ENCODE assay signal across 8 cellular contexts in the genomic region with DNA sequence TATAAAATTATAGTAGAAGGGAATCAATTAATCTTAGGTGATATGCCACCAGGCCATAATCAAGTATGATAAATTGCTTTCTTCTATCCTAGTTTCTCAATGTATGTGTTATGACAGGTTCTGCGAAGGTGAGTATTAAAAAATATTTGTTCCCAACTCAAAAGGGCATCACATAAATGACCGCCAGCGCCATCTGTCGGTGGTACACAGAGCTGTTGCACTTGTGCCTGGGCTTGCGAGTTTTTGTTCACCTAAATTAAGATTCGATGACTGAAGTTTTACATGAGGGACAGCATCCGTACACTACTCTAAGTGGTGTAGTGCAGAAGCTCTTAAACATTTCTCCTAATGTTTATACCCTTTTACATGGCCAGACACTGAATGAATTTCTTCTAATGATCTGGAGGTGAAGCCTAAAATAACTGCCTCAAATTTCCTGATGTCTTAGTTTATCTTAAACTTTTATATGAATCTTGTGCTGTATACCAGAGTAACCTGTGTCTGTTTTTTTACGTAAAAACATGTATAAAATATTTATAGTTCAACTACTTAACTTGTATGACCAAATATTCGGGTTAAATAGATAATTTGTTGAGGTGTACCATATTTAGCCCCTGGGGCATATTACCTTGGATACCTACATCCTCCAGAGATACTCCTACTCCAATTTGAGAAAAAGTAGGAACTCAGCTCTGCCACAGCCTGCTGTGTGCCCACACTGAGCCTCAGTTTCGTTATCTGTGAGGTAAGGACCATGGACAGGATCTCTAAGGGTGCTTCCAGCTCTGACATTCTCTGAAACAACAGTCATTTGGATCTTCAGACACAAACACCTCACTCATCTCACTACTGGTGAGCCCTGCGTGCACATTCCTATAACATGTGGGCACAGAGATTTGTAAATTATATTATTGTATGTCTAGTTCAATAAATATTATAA.
A peak's percentile ranks its signal among the peaks of the same experiment; 100 is the strongest.
DNase-seq lines count a peak whose midpoint lies in the region; ATAC-seq and TF ChIP-seq lines count a peak whose summit lies in the region.

No MANE protein-coding gene starts in this region.

- POLR2A ChIA-PET in A673 (lab: Charles Lee; ENCODE audit: low non-redundant PET), result no interaction called here
- POLR2A ChIA-PET in activated naive CD8-positive, alpha-beta T cell treated with anti-CD3 and anti-CD28 coated beads, Interleukin-2, amount 10 ng/mL, durations not matched to agents 7 days and 5 days (lab: Charles Lee), result no interaction called here
- POLR2A ChIA-PET in naive thymus-derived CD8-positive, alpha-beta T cell (lab: Charles Lee), result no interaction called here

- peak; percentile 71 for TF ChIP-seq CTCF in A673 (conservative IDR thresholded peaks at IDR 0.05; ENCODE audit: low read depth, low read length)

- H3K9me3 ChIP-seq in A673 (ENCODE audit: low read depth, low read length, poor library complexity, severe bottlenecking), result no peaks in the 10 kb centered on the region
- H3K9me3 ChIP-seq in right cardiac atrium (ENCODE audit: control insufficient read depth, low read length), result no peaks in the 10 kb centered on the region

- H3K4me1 Mint-ChIP-seq in activated naive CD8-positive, alpha-beta T cell treated with anti-CD3 and anti-CD28 coated beads, Interleukin-2, amount 10 ng/mL, durations not matched to agents 7 days and 5 days, result no peaks in the 10 kb centered on the region
- H3K4me1 Mint-ChIP-seq in naive thymus-derived CD8-positive, alpha-beta T cell, result no peaks in the 10 kb centered on the region

- peaks cover 7% of the 10 kb centered on the region for H3K4me1 ChIP-seq in A673 (ENCODE audit: insufficient read depth, low read length, poor library complexity, severe bottlenecking)
- H3K4me1 ChIP-seq in right cardiac atrium (ENCODE audit: control insufficient read depth, insufficient read depth, low read length), result no peaks in the 10 kb centered on the region

- intact Hi-C loops in A673 (cut with micrococcal nuclease; ENCODE audit: unreplicated experiment), result loop anchor here (10.0 kb wide), 1 partner anchor 238 kb away; no protein-coding TSS in a partner anchor
- intact Hi-C loops in right cardiac atrium (cut with DNase I), result loop anchor here in 1 of 4 donors (10.0 kb wide), 1 partner anchor 228 kb away; no protein-coding TSS in a partner anchor

- H3K27ac ChIP-seq in A673 (ENCODE audit: low read depth, low read length, poor library complexity, severe bottlenecking) (no peak overlapping the region), right cardiac atrium (ENCODE audit: low read length) (no peak overlapping the region)

- H3K4me3 ChIP-seq in A673 (ENCODE audit: low read depth, low read length, poor library complexity, severe bottlenecking) (no peak overlapping the region), right cardiac atrium (ENCODE audit: low read length) (no peak overlapping the region)

- no peak overlapping the region for H3K27ac Mint-ChIP-seq in activated naive CD8-positive, alpha-beta T cell treated with anti-CD3 and anti-CD28 coated beads, Interleukin-2, amount 10 ng/mL, durations not matched to agents 7 days and 5 days
- no peak overlapping the region for H3K27ac Mint-ChIP-seq in naive thymus-derived CD8-positive, alpha-beta T cell

- H3K4me3 Mint-ChIP-seq in activated naive CD8-positive, alpha-beta T cell treated with anti-CD3 and anti-CD28 coated beads, Interleukin-2, amount 10 ng/mL, durations not matched to agents 7 days and 5 days, result no peak overlapping the region
- H3K4me3 Mint-ChIP-seq in naive thymus-derived CD8-positive, alpha-beta T cell, result no peak overlapping the region

- BruUV-seq in A673 (replicated peaks; lab: Mats Ljungman, UMichigan), result no TSS peak

- H3K27me3 Mint-ChIP-seq in activated naive CD8-positive, alpha-beta T cell treated with anti-CD3 and anti-CD28 coated beads, Interleukin-2, amount 10 ng/mL, durations not matched to agents 7 days and 5 days, result no peaks in the 10 kb centered on the region
- no peaks in the 10 kb centered on the region for H3K27me3 Mint-ChIP-seq in naive thymus-derived CD8-positive, alpha-beta T cell

- H3K36me3 ChIP-seq in A673 (ENCODE audit: insufficient read depth, low read length, poor library complexity, severe bottlenecking), result no peaks in the 10 kb centered on the region

- CTCF ChIA-PET in A673 (lab: Charles Lee), result interaction anchor here (0.6 kb wide), 1 partner anchor 752 kb away, joined by 4 read pairs; no protein-coding TSS in a partner anchor

- H3K9me3 Mint-ChIP-seq in activated naive CD8-positive, alpha-beta T cell treated with anti-CD3 and anti-CD28 coated beads, Interleukin-2, amount 10 ng/mL, durations not matched to agents 7 days and 5 days, result no peaks in the 10 kb centered on the region
- peaks cover 0 to 2% (median 0%) of the 10 kb centered on the region in 9 donors for H3K9me3 Mint-ChIP-seq in naive thymus-derived CD8-positive, alpha-beta T cell

- H3K27me3 ChIP-seq in A673 (replicated peaks; ENCODE audit: insufficient read depth, low read depth, low read length, poor library complexity), result no peaks in the 10 kb centered on the region
- H3K27me3 ChIP-seq in right cardiac atrium (ENCODE audit: control insufficient read depth, insufficient read depth), result no peaks in the 10 kb centered on the region

- no peaks in the 10 kb centered on the region for H3K36me3 Mint-ChIP-seq in activated naive CD8-positive, alpha-beta T cell treated with anti-CD3 and anti-CD28 coated beads, Interleukin-2, amount 10 ng/mL, durations not matched to agents 7 days and 5 days
- no peaks in the 10 kb centered on the region for H3K36me3 Mint-ChIP-seq in naive thymus-derived CD8-positive, alpha-beta T cell

- DNase-seq in A673 (ENCODE audit: low spot score) (peak; percentile 41), EL (peak; percentile 47), MV-4-11 (lab: John Stamatoyannopoulos, UW) (peak; percentile 16), right cardiac atrium (peak; percentile 56 to 86 (median 81)), smooth muscle cell of the brain vasculature (ENCODE audit: low read depth, low spot score) (peak; percentile 32)
- DNase-seq in activated naive CD8-positive, alpha-beta T cell treated with anti-CD3 and anti-CD28 coated beads, Interleukin-2, amount 10 ng/mL, durations not matched to agents 7 days and 5 days, result peak; percentile 32
- no peak for DNase-seq in naive thymus-derived CD8-positive, alpha-beta T cell

- no peak for ATAC-seq in activated naive CD8-positive, alpha-beta T cell treated with anti-CD3 and anti-CD28 coated beads, Interleukin-2, amount 10 ng/mL, durations not matched to agents 7 days and 5 days (ENCODE audit: low read depth)
- ATAC-seq in right cardiac atrium, result peak in 1 of 2 donors; percentile 36
- no peak for ATAC-seq in naive thymus-derived CD8-positive, alpha-beta T cell
- ATAC-seq in GM21717 (IDR thresholded peaks at IDR 0.05; ENCODE audit: unreplicated experiment), result no peak

- WGBS in right cardiac atrium, result 51% methylated on average over 11 of the region's 11 CpGs

Comparison
In these comparisons a context has a peak if more than half of its experiments do, and no peak if none do; other contexts are left out.
1. DNase-seq: peak in A673 (single experiment), EL (single experiment), MV-4-11 (single experiment), activated naive CD8-positive, alpha-beta T cell treated with anti-CD3 and anti-CD28 coated beads, Interleukin-2, amount 10 ng/mL, durations not matched to agents 7 days and 5 days (single experiment), right cardiac atrium (3 of 3) and smooth muscle cell of the brain vasculature (single experiment); none in naive thymus-derived CD8-positive, alpha-beta T cell (0 of 10).